In the genomic region with DNA sequence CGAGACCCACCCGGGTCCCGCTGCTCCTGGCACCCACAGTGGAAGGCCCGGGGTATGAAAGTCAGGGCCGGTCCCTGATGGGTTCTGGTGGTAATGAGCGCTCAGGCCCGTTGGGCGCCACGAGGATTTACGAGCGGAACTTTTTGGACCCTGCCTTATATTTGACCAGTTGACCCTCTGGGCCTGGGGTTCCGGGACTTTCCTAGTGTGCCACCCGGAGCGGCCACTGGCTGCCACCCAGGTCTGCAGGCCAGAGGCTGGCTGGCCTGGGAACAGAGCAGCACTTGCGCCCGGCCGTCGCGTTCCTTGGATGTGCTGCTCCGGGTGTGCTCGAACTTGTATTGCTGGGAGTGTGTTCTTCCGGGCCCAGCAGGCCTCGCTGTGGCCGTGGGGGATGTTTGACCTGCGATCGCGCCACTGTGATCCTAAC, we compare ENCODE assay signal across 10 cellular contexts. TPM values are rescaled to one million over a fixed set of nuclear protein-coding genes. Genes with fewer than 3 reads are reported as not detected.
DNase-seq lines count a peak whose midpoint lies in the region; ATAC-seq and TF ChIP-seq lines count a peak whose summit lies in the region.
"Had no signal": no experiment of that assay in that cellular context is flagged by ENCODE, and none has a peak within 500 bp of the region (broad histone marks: within the 10 kb centered on the region; RNA-seq: fewer than 3 reads in every experiment).

No MANE protein-coding gene starts in this region.

- H3K27me3 Mint-ChIP-seq in activated T-cell treated with anti-CD3 and anti-CD28 coated beads, Interleukin-2, amount 50 U/mL, for 72 hours (ENCODE audit: low read depth): peaks cover 33% of the 10 kb centered on the region
- peaks cover 65% of the 10 kb centered on the region for H3K27me3 Mint-ChIP-seq in type B pancreatic cell

- no peak for ATAC-seq in activated T-cell treated with anti-CD3 and anti-CD28 coated beads, Interleukin-2, amount 50 U/mL, for 72 hours (replicated peaks in 1 of 2)
- ATAC-seq in GM21529 (IDR thresholded peaks at IDR 0.05; ENCODE audit: unreplicated experiment): no peak
- ATAC-seq in HG02763 (IDR thresholded peaks at IDR 0.05; ENCODE audit: unreplicated experiment): no peak

- peak overlapping the region; percentile 55 for H3K4me3 ChIP-seq in ectodermal cell (ENCODE audit: insufficient read depth, low read depth, low read length)

- H3K36me3 ChIP-seq in ectodermal cell (ENCODE audit: control insufficient read depth, insufficient read depth, low read length): no peaks in the 10 kb centered on the region

- H3K36me3 Mint-ChIP-seq in activated T-cell treated with anti-CD3 and anti-CD28 coated beads, Interleukin-2, amount 50 U/mL, for 72 hours (ENCODE audit: insufficient read depth in 2 of 2): peaks cover 0 to 2% of the 10 kb centered on the region in 2 donors
- no peaks in the 10 kb centered on the region for H3K36me3 Mint-ChIP-seq in type B pancreatic cell

- H3K27ac Mint-ChIP-seq in activated T-cell treated with anti-CD3 and anti-CD28 coated beads, Interleukin-2, amount 50 U/mL, for 72 hours: no peak overlapping the region
- H3K27ac Mint-ChIP-seq in type B pancreatic cell: peak overlapping the region; percentile 73

- no peak overlapping the region for H3K27ac ChIP-seq in ectodermal cell (ENCODE audit: insufficient read depth, low read depth, low read length, poor library complexity, severe bottlenecking)

- no peaks in the 10 kb centered on the region for H3K9me3 ChIP-seq in ectodermal cell (ENCODE audit: control insufficient read depth, low read length)

- 4% methylated on average over 27 of the region's 27 CpGs for WGBS in ectodermal cell, 2 experiments

- peaks cover 6% of the 10 kb centered on the region for H3K4me1 ChIP-seq in ectodermal cell (ENCODE audit: control insufficient read depth, insufficient read depth, low read length)

- peaks cover 16% of the 10 kb centered on the region for H3K4me1 Mint-ChIP-seq in activated T-cell treated with anti-CD3 and anti-CD28 coated beads, Interleukin-2, amount 50 U/mL, for 72 hours (ENCODE audit: low read depth)
- H3K4me1 Mint-ChIP-seq in type B pancreatic cell (ENCODE audit: unreplicated experiment): peaks cover 20% of the 10 kb centered on the region

- H3K9me3 Mint-ChIP-seq in activated T-cell treated with anti-CD3 and anti-CD28 coated beads, Interleukin-2, amount 50 U/mL, for 72 hours: no peaks in the 10 kb centered on the region
- no peaks in the 10 kb centered on the region for H3K9me3 Mint-ChIP-seq in type B pancreatic cell

- peaks cover 34% of the 10 kb centered on the region for H3K27me3 ChIP-seq in ectodermal cell (ENCODE audit: control insufficient read depth, insufficient read depth, low read length, poor library complexity, severe bottlenecking)

- peak overlapping the region; percentile 85 to 87 for H3K4me3 Mint-ChIP-seq in activated T-cell treated with anti-CD3 and anti-CD28 coated beads, Interleukin-2, amount 50 U/mL, for 72 hours
- H3K4me3 Mint-ChIP-seq in type B pancreatic cell: peak overlapping the region; percentile 89

- no peak for TF ChIP-seq CTCF in type B pancreatic cell (conservative IDR thresholded peaks at IDR 0.05)

- no peak for DNase-seq in activated T-cell treated with anti-CD3 and anti-CD28 coated beads, Interleukin-2, amount 50 U/mL, for 72 hours
- DNase-seq in activated T-cell treated with anti-CD3 and anti-CD28 coated beads, Interleukin-2, amount 50 U/mL, for 48 hours: no peak
- DNase-seq in lung microvascular endothelial cell (ENCODE audit: low read depth in 2 of 2) (peak; percentile 29 to 30), type B pancreatic cell (ENCODE audit: extremely low spot score, unreplicated experiment) (no peak), NCI-H2029 treated with DMSO at 0.1 percent for 48 hours (lab: John Stamatoyannopoulos, UW) (no peak)
- DNase-seq: DND-41, midbrain had no signal

RNA-seq across cellular contexts. Expression of a gene that starts 1.0 kb away (rescaled TPM):
- 1 to 10 TPM; 1.6 to 1.7 TPM for total RNA-seq in activated T-cell treated with anti-CD3 and anti-CD28 coated beads, Interleukin-2, amount 50 U/mL, for 72 hours
- 11.8 TPM for polyA plus RNA-seq in ectodermal cell (2013, experiment 1 of 4)
- 14.1 TPM for polyA plus RNA-seq in ectodermal cell (2013, experiment 2 of 4)
- polyA plus RNA-seq in ectodermal cell (2013, experiment 3 of 4): 14.1 TPM
- polyA plus RNA-seq in ectodermal cell (2013, experiment 4 of 4): 13.9 TPM
- total RNA-seq in lung microvascular endothelial cell (33.9 and 50.6 TPM in 2 replicates), type B pancreatic cell (ENCODE audit: low replicate concordance) (10.9 and 35.2 TPM in 2 replicates)

RNA-seq across cellular contexts. Expression of a gene that starts 29.9 kb away (rescaled TPM):
- 1 to 10 TPM; 1.7 to 1.9 TPM for total RNA-seq in activated T-cell treated with anti-CD3 and anti-CD28 coated beads, Interleukin-2, amount 50 U/mL, for 72 hours
- polyA plus RNA-seq in ectodermal cell (2013, experiment 1 of 4): not detected
- not detected for polyA plus RNA-seq in ectodermal cell (2013, experiment 2 of 4)
- polyA plus RNA-seq in ectodermal cell (2013, experiment 3 of 4): not detected
- not detected for polyA plus RNA-seq in ectodermal cell (2013, experiment 4 of 4)
- total RNA-seq in lung microvascular endothelial cell (not detected in 2 replicates), type B pancreatic cell (ENCODE audit: low replicate concordance) (0.56 and 0.67 TPM in 2 replicates)

Comparison
In these comparisons a context has a peak if more than half of its experiments do, and no peak if none do; other contexts are left out.
1. DNase-seq: peak in lung microvascular endothelial cell (2 of 2); none in activated T-cell treated with anti-CD3 and anti-CD28 coated beads, Interleukin-2, amount 50 U/mL, for 72 hours (0 of 2), activated T-cell treated with anti-CD3 and anti-CD28 coated beads, Interleukin-2, amount 50 U/mL, for 48 hours (0 of 2), type B pancreatic cell (single experiment) and NCI-H2029 treated with DMSO at 0.1 percent for 48 hours (single experiment).